ENCODE assay signal across 27 cellular contexts in the genomic region with DNA sequence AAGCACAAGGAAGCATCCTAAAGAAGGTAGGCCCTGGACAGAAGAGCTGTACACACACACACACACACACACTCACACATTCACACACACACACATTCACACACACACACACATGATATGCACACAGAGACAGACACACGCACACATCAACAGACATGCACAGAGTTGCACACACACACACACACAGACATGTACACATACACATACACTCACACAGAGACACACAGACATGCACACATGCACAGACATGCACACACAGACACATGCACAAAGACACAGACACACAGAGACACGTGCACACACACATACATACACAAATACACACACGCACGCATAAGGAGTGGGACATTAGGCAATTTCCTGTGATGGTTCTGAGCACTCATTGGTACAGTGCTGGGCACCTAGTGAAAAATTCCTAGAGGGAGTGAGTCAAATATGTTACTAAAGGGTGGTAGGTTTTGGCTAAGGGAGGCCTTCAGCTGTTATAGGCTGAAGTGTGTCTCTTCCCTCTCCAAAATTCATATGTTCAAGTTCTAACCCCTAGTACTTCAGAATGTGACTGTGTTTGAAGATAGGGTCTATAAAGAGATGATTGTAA. TPM values are rescaled to one million over a fixed set of nuclear protein-coding genes. Genes with fewer than 3 reads are reported as not detected.
"Had no signal": no experiment of that assay in that cellular context is flagged by ENCODE, and none has a peak within 500 bp of the region (broad histone marks: within the 10 kb centered on the region; RNA-seq: fewer than 3 reads in every experiment).

No MANE protein-coding gene starts in this region.

- H3K9me3 ChIP-seq: MG63 had no signal

- H3K4me3 Mint-ChIP-seq: activated CD4-positive, alpha-beta T cell treated with anti-CD3 and anti-CD28 coated beads for 36 hours; activated CD8-positive, alpha-beta T cell treated with anti-CD3 and anti-CD28 coated beads for 36 hours; activated naive CD4-positive, alpha-beta T cell treated with anti-CD3 and anti-CD28 coated beads, Interleukin-2, amount 50 U/mL, for 24 hours; activated T-cell treated with anti-CD3 and anti-CD28 coated beads, Interleukin-2, amount 50 U/mL, for 72 hours; central memory CD8-positive, alpha-beta T cell; T-cell had no signal

- H3K4me3 ChIP-seq: MG63, SK-N-MC had no signal

- DNase-seq: activated CD4-positive, alpha-beta T cell treated with anti-CD3 and anti-CD28 coated beads for 36 hours; activated CD8-positive, alpha-beta memory T cell treated with anti-CD3 and anti-CD28 coated beads, Interleukin-2, amount 50 U/mL, for 4 hours; activated CD8-positive, alpha-beta T cell treated with anti-CD3 and anti-CD28 coated beads for 36 hours; activated naive CD4-positive, alpha-beta T cell; activated T-cell treated with anti-CD3 and anti-CD28 coated beads, Interleukin-2, amount 50 U/mL, for 72 hours; aorta; MG63; NCI-H1105; NCI-H1436; NCI-H1694 treated with DMSO at 0.1 percent for 48 hours; NCI-H2029 treated with DMSO at 0.1 percent for 48 hours; NCI-H345; NCI-H510A; NCI-H526 treated with DMSO at 0.1 percent for 48 hours; NCI-H82; RPMI8226; T-cell; T-helper 2 cell; T1000; WERI-Rb-1 had no signal

- H3K27ac ChIP-seq: KMS-11, SK-N-MC, WERI-Rb-1 had no signal

- H3K9me3 Mint-ChIP-seq: activated naive CD4-positive, alpha-beta T cell treated with anti-CD3 and anti-CD28 coated beads, Interleukin-2, amount 50 U/mL, for 24 hours; activated T-cell treated with anti-CD3 and anti-CD28 coated beads, Interleukin-2, amount 50 U/mL, for 72 hours; central memory CD8-positive, alpha-beta T cell had no signal

- H3K27ac Mint-ChIP-seq: activated CD4-positive, alpha-beta T cell treated with anti-CD3 and anti-CD28 coated beads for 36 hours; activated CD8-positive, alpha-beta T cell treated with anti-CD3 and anti-CD28 coated beads for 36 hours; activated naive CD4-positive, alpha-beta T cell treated with anti-CD3 and anti-CD28 coated beads, Interleukin-2, amount 50 U/mL, for 24 hours; activated T-cell treated with anti-CD3 and anti-CD28 coated beads, Interleukin-2, amount 50 U/mL, for 72 hours; activated T-helper 2 cell treated with anti-CD3 and anti-CD28 coated beads, Interferon-gamma antibody, Interleukin-2, Interleukin-4, amounts not matched to agents 10 μg/mL and 5 μg/mL and 100 μg/mL, durations not matched to agents 14 hours and 24 hours and 36 hours; T-cell had no signal

- ATAC-seq: activated CD4-positive, alpha-beta T cell treated with anti-CD3 and anti-CD28 coated beads for 36 hours; activated CD8-positive, alpha-beta T cell treated with anti-CD3 and anti-CD28 coated beads for 36 hours; activated T-cell treated with anti-CD3 and anti-CD28 coated beads, Interleukin-2, amount 50 U/mL, for 72 hours; Right ventricle myocardium inferior; T-cell had no signal

- H3K36me3 ChIP-seq: MG63, WERI-Rb-1 had no signal

- H3K4me2 ChIP-seq: KMS-11 had no signal

- H3K9ac ChIP-seq: KMS-11 had no signal

RNA-seq across cellular contexts. Expression of a gene that starts 26.4 kb away (rescaled TPM):
- total RNA-seq: OCI-LY7 had no signal
